Comparison of ENCODE assay signal across 18 cellular contexts in genomic region chr12:132602578-132603239, GRCh38. TPM values are rescaled to one million over a fixed set of nuclear protein-coding genes. Genes with fewer than 3 reads are reported as not detected.
DNase-seq lines count a peak whose midpoint lies in the region; ATAC-seq and TF ChIP-seq lines count a peak whose summit lies in the region.
"Had no signal": no experiment of that assay in that cellular context is flagged by ENCODE, and none has a peak within 500 bp of the region (broad histone marks: within the 10 kb centered on the region; RNA-seq: fewer than 3 reads in every experiment).

No MANE protein-coding gene starts in this region.

- H3K9ac ChIP-seq in endodermal cell (ENCODE audit: extremely low read depth, low read length, poor library complexity, severe bottlenecking): no peak overlapping the region

- H3K4me1 Mint-ChIP-seq in endodermal cell: peaks cover 4% of the 10 kb centered on the region

- no peaks in the 10 kb centered on the region for H3K36me3 Mint-ChIP-seq in endodermal cell (ENCODE audit: low read depth)
- H3K36me3 Mint-ChIP-seq: stimulated activated effector memory CD8-positive, alpha-beta T cell treated with anti-CD3 and anti-CD28 coated beads, Interleukin-12 subunit alpha, Interleukin-12 subunit beta, amount 100 ng/mL, for 72 hours had no signal

- H3K4me1 ChIP-seq in Peyer's patch (peaks cover 0 to 30% (median 0%) of the 10 kb centered on the region in 4 donors), endodermal cell (ENCODE audit: control insufficient read depth, insufficient read depth, low read length) (no peaks in the 10 kb centered on the region), right lobe of liver (peaks cover 0 to 42% (median 14%) of the 10 kb centered on the region in 4 donors), spleen (peaks cover 5 to 63% (median 41%) of the 10 kb centered on the region in 6 donors)

- H3K27ac Mint-ChIP-seq in endodermal cell: no peak overlapping the region
- H3K27ac Mint-ChIP-seq: activated CD4-positive, alpha-beta T cell treated with anti-CD3 and anti-CD28 coated beads, Interleukin-2, amount 10 ng/mL, durations not matched to agents 7 days and 5 days; stimulated activated effector memory CD8-positive, alpha-beta T cell treated with anti-CD3 and anti-CD28 coated beads, Interleukin-12 subunit alpha, Interleukin-12 subunit beta, amount 100 ng/mL, for 72 hours had no signal

- 59 to 70% methylated on average over 20 to 29 of the region's 29 CpGs for WGBS in endodermal cell (ENCODE audit: insufficient coverage in 1 of 2, insufficient read length in 1 of 2), 2 experiments
- 43% methylated on average over 17 of the region's 29 CpGs for WGBS in right lobe of liver (ENCODE audit: insufficient coverage, low coverage, low lambda C conversion rate, missing lambda C conversion rate)
- 46 to 59% (median 52%) methylated on average over 23 to 29 of the region's 29 CpGs for WGBS in spleen, 5 donors

- TF ChIP-seq POLR2A in Peyer's patch (IDR thresholded peaks at IDR 0.05): no peak
- no peak for TF ChIP-seq POLR2A in right lobe of liver (IDR thresholded peaks at IDR 0.05)
- TF ChIP-seq POLR2A in spleen (IDR thresholded peaks at IDR 0.05): no peak

- ATAC-seq in right lobe of liver (peak in 3 of 4 donors; percentile 1 to 22 (median 15)), HG03469 (IDR thresholded peaks at IDR 0.05; ENCODE audit: unreplicated experiment) (no peak)
- ATAC-seq: pancreas; stimulated activated effector memory CD8-positive, alpha-beta T cell treated with anti-CD3 and anti-CD28 coated beads, Interleukin-12 subunit alpha, Interleukin-12 subunit beta, amount 100 ng/mL, for 72 hours had no signal

- no peak for DNase-seq in Peyer's patch
- DNase-seq in endodermal cell: peak; percentile 69
- no peak for DNase-seq in right lobe of liver
- DNase-seq in spleen: no peak
- no peak for DNase-seq in globus pallidus (ENCODE audit: low spot score)
- no peak for DNase-seq in activated effector memory CD4-positive, alpha-beta T cell treated with Interleukin-2 at 50 U/mL for 16 hours
- no peak for DNase-seq in NK-92 (lab: John Stamatoyannopoulos, UW; ENCODE audit: unreplicated experiment)
- DNase-seq: activated CD4-positive, alpha-beta T cell treated with anti-CD3 and anti-CD28 coated beads, Interleukin-2, amount 10 ng/mL, durations not matched to agents 7 days and 5 days; C1 segment of cervical spinal cord; hypothalamus; NCI-H146; NCI-H524 treated with DMSO at 0.1 percent for 48 hours; stimulated activated CD4-positive, alpha-beta T cell treated with anti-CD3 and anti-CD28 coated beads, Interleukin-4, amount 100 ng/mL, for 1 hour had no signal

- TF ChIP-seq CTCF in Peyer's patch (IDR thresholded peaks at IDR 0.05) (no peak), endodermal cell (conservative IDR thresholded peaks at IDR 0.05) (no peak), right lobe of liver (IDR thresholded peaks at IDR 0.05) (no peak), spleen (IDR thresholded peaks at IDR 0.05 in 8 of 11, conservative IDR thresholded peaks at IDR 0.05 in 3 of 11) (no peak)

- H3K36me3 ChIP-seq in Peyer's patch (no peaks in the 10 kb centered on the region), endodermal cell (ENCODE audit: control insufficient read depth, insufficient read depth, low read length) (no peaks in the 10 kb centered on the region), right lobe of liver (no peaks in the 10 kb centered on the region), spleen (no peaks in the 10 kb centered on the region)
- H3K36me3 ChIP-seq: pancreas had no signal

- intact Hi-C loops in right lobe of liver (cut with DNase I): no loop called here
- intact Hi-C loops in spleen (cut with DNase I; ENCODE audit: low total_unique reads): no loop called here

- no peak overlapping the region for H3K4me3 Mint-ChIP-seq in endodermal cell
- H3K4me3 Mint-ChIP-seq: activated CD4-positive, alpha-beta T cell treated with anti-CD3 and anti-CD28 coated beads, Interleukin-2, amount 10 ng/mL, durations not matched to agents 7 days and 5 days; stimulated activated effector memory CD8-positive, alpha-beta T cell treated with anti-CD3 and anti-CD28 coated beads, Interleukin-12 subunit alpha, Interleukin-12 subunit beta, amount 100 ng/mL, for 72 hours had no signal

- H3K27ac ChIP-seq in Peyer's patch (peak overlapping the region in 3 of 4 donors; percentile 60 to 70 (median 65)), endodermal cell (ENCODE audit: low read depth, low read length) (peak overlapping the region; percentile 66), right lobe of liver (peak overlapping the region; percentile 69 to 90 (median 86)), spleen (peak overlapping the region; percentile 42 to 89 (median 82))
- H3K27ac ChIP-seq: pancreas had no signal

- no peaks in the 10 kb centered on the region for H3K9me3 Mint-ChIP-seq in endodermal cell
- H3K9me3 Mint-ChIP-seq: activated CD4-positive, alpha-beta T cell treated with anti-CD3 and anti-CD28 coated beads, Interleukin-2, amount 10 ng/mL, durations not matched to agents 7 days and 5 days; stimulated activated effector memory CD8-positive, alpha-beta T cell treated with anti-CD3 and anti-CD28 coated beads, Interleukin-12 subunit alpha, Interleukin-12 subunit beta, amount 100 ng/mL, for 72 hours had no signal

- peaks cover 0 to 8% of the 10 kb centered on the region in 2 donors for H3K27me3 ChIP-seq in Peyer's patch
- peaks cover 67% of the 10 kb centered on the region for H3K27me3 ChIP-seq in endodermal cell (ENCODE audit: control insufficient read depth, insufficient read depth, low read length, poor library complexity, severe bottlenecking)
- H3K27me3 ChIP-seq in right lobe of liver: no peaks in the 10 kb centered on the region
- H3K27me3 ChIP-seq in spleen (replicated peaks in 1 of 7): peaks cover 0 to 82% (median 8%) of the 10 kb centered on the region in 7 donors

- H3K9me3 ChIP-seq in Peyer's patch (no peaks in the 10 kb centered on the region), endodermal cell (ENCODE audit: control insufficient read depth, low read length) (no peaks in the 10 kb centered on the region), right lobe of liver (no peaks in the 10 kb centered on the region), spleen (no peaks in the 10 kb centered on the region)
- H3K9me3 ChIP-seq: pancreas had no signal

- peaks cover 76% of the 10 kb centered on the region for H3K27me3 Mint-ChIP-seq in endodermal cell (ENCODE audit: insufficient read depth)

- H3K4me3 ChIP-seq in Peyer's patch: peak overlapping the region in 2 of 4 donors; percentile 42 to 46
- H3K4me3 ChIP-seq in endodermal cell (ENCODE audit: low read length): no peak overlapping the region
- H3K4me3 ChIP-seq in right lobe of liver: peak overlapping the region; percentile 39 to 58 (median 49)
- peak overlapping the region in 7 of 8 donors; percentile 25 to 66 (median 33) for H3K4me3 ChIP-seq in spleen

RNA-seq across cellular contexts. Expression of gene LRCOL1, which starts 7.7 kb away (rescaled TPM):
- total RNA-seq in Peyer's patch: not detected
- total RNA-seq in endodermal cell: not detected
- 0.36 TPM for polyA plus RNA-seq in endodermal cell (2013, experiment 1 of 2)
- 0.50 TPM for polyA plus RNA-seq in endodermal cell (2013, experiment 2 of 2)
- 10 to 100 TPM in 1 of 6 experiments, 1 to 10 TPM in 4, under 1 TPM in 1; 0.61 to 13.1 (median 6.8) TPM for total RNA-seq in right lobe of liver
- total RNA-seq in spleen: 1 to 10 TPM in 1 of 7 donors, under 1 TPM in 4, not detected in 2; 0.54 to 4.1 (median 0.83) TPM
- 1 to 10 TPM; 2.0 to 4.0 (median 3.8) TPM for polyA plus RNA-seq in spleen
- total RNA-seq: activated CD4-positive, alpha-beta T cell treated with anti-CD3 and anti-CD28 coated beads, Interleukin-2, amount 10 ng/mL, durations not matched to agents 7 days and 5 days; mesenteric fat pad; pancreas; RPMI7951 had no signal

RNA-seq across cellular contexts. Expression of gene P2RX2, which starts 15.9 kb away (rescaled TPM):
- total RNA-seq in Peyer's patch (1 to 10 TPM in 3 of 4 donors, not detected in 1; 3.8 to 4.7 (median 4.1) TPM), endodermal cell (1 to 10 TPM in 1 of 2 donors, under 1 TPM in 1; 0.97 to 2.8 TPM), right lobe of liver (not detected), spleen (1 to 10 TPM in 5 of 7 donors, under 1 TPM in 2; 0.77 to 3.0 (median 1.7) TPM)
- 0.39 TPM for polyA plus RNA-seq in endodermal cell (2013, experiment 1 of 2)
- polyA plus RNA-seq in endodermal cell (2013, experiment 2 of 2): 0.12 TPM
- 1 to 10 TPM; 2.8 to 4.5 (median 2.9) TPM for polyA plus RNA-seq in spleen
- total RNA-seq: activated CD4-positive, alpha-beta T cell treated with anti-CD3 and anti-CD28 coated beads, Interleukin-2, amount 10 ng/mL, durations not matched to agents 7 days and 5 days; mesenteric fat pad; RPMI7951 had no signal
